Comparison of ENCODE assay signal across 8 cellular contexts in the genomic region with DNA sequence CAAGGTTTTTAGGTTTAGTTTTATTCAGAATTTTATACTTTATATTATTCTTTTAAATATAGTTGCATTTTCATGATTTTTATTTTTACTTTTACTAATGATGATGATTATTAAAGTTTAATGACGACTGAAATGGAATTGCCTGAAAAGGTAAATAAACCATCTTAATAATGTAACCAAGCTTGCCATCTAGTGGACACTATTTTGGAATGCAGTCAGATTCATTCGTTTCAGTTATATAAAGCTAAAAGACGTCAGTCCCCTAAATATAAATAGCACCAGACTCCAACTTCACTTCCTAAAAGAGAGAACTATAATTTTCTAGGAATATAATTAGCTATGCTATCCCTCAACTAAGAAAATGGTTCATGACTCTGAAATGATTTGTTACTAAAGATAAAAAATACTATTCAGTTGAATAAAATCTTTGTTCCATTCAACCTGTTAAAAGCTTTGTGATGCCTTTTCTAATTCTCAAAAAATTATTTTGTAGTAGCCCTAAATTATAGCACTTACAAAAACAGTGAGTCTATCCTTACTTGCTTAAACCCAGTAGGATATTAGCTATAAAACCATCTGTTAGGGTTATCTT. TPM values are rescaled to one million over a fixed set of nuclear protein-coding genes. Genes with fewer than 3 reads are reported as not detected.
DNase-seq lines count a peak whose midpoint lies in the region; ATAC-seq and TF ChIP-seq lines count a peak whose summit lies in the region.

No MANE protein-coding gene starts in this region.

- H3K9me3 ChIP-seq in suprapubic skin, result no peaks in the 10 kb centered on the region

- WGBS in suprapubic skin, result under 1% methylated on average over 3 of the region's 3 CpGs

- peaks cover 4% of the 10 kb centered on the region for H3K4me1 ChIP-seq in suprapubic skin

- H3K27ac ChIP-seq in suprapubic skin, result no peak overlapping the region

- H3K36me3 ChIP-seq in suprapubic skin, result no peaks in the 10 kb centered on the region

- TF ChIP-seq CTCF in NB4 (IDR thresholded peaks at IDR 0.05; ENCODE audit: low read depth, low read length) (peak; percentile 41), suprapubic skin (IDR thresholded peaks at IDR 0.05) (peak; percentile 7 to 47)

- no peak overlapping the region for H3K4me3 ChIP-seq in NB4 (ENCODE audit: low read depth, low read length)
- no peak overlapping the region for H3K4me3 ChIP-seq in suprapubic skin

- TF ChIP-seq EP300 in suprapubic skin (IDR thresholded peaks at IDR 0.05), result no peak

- DNase-seq in SIG-M5 treated with dmso at 0.1 percent for 504 hours (lab: John Stamatoyannopoulos, UW; ENCODE audit: unreplicated experiment) (peak; percentile 52), SIG-M5 (lab: John Stamatoyannopoulos, UW) (no peak), NB4 (ENCODE audit: low read depth) (peak; percentile 57), amniotic epithelial cell (ENCODE audit: low read depth) (peak; percentile 49), left ventricle myocardium superior (no peak), suprapubic skin (ENCODE audit: low spot score in 2 of 2) (no peak), SKM-1 treated with dmso at 0.1 percent for 144 hours (lab: John Stamatoyannopoulos, UW; ENCODE audit: unreplicated experiment) (no peak), activated gamma-delta T cell (lab: John Stamatoyannopoulos, UW) (no peak)

- TF ChIP-seq POLR2A in NB4 (IDR thresholded peaks at IDR 0.05; ENCODE audit: extremely low read depth, insufficient read length) (no peak), suprapubic skin (IDR thresholded peaks at IDR 0.05) (no peak)

- intact Hi-C loops in left ventricle myocardium superior (cut with micrococcal nuclease), result no loop called here

- ATAC-seq in left ventricle myocardium superior, result peak; percentile 71

- no peaks in the 10 kb centered on the region for H3K27me3 ChIP-seq in suprapubic skin

RNA-seq across cellular contexts. Expression of gene ABITRAM, which starts 19.9 kb away (rescaled TPM):
- total RNA-seq in left ventricle myocardium superior (16.3 TPM), suprapubic skin (10 to 100 TPM in 3 of 4 donors, 1 to 10 TPM in 1; 9.9 to 42.4 (median 12.0) TPM)

RNA-seq across cellular contexts. Expression of gene ELP1, which starts 20.2 kb away (rescaled TPM):
- total RNA-seq in left ventricle myocardium superior (20.7 TPM), suprapubic skin (10 to 100 TPM; 22.2 to 34.2 (median 23.2) TPM)

RNA-seq across cellular contexts. Expression of gene CTNNAL1, which starts 59.2 kb away (rescaled TPM):
- total RNA-seq in left ventricle myocardium superior (77.9 TPM), suprapubic skin (10 to 100 TPM; 13.0 to 23.2 (median 16.0) TPM)

Comparison
In these comparisons a context has a peak if more than half of its experiments do, and no peak if none do; other contexts are left out.
1. DNase-seq: peak in SIG-M5 treated with dmso at 0.1 percent for 504 hours (single experiment), NB4 (single experiment) and amniotic epithelial cell (single experiment); none in SIG-M5 (single experiment), left ventricle myocardium superior (single experiment), suprapubic skin (0 of 2), SKM-1 treated with dmso at 0.1 percent for 144 hours (single experiment) and activated gamma-delta T cell (single experiment).